In the genomic region with DNA sequence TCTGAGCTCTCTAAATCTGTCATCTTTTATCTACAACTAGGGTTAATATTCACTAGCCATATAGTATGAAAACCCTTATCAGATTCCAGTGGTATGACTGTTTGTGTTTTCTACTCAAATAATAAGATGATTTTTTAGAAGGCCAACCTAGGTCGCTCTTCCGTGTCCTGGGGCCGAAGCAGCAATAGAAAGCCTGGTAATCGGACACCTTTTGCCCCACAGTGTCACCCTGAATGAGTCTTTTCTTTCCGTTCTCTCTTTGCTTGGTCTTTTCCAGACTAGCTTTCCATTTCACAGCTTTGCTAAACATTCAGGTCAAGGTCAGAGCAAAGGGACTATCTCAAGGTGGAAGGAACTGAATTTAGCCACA, we compare ENCODE assay signal across 28 cellular contexts.
A peak's percentile ranks its signal among the peaks of the same experiment; 100 is the strongest.
DNase-seq lines count a peak whose midpoint lies in the region; ATAC-seq and TF ChIP-seq lines count a peak whose summit lies in the region.
"Had no signal": no experiment of that assay in that cellular context is flagged by ENCODE, and none has a peak within 500 bp of the region (broad histone marks: within the 10 kb centered on the region; RNA-seq: fewer than 3 reads in every experiment).

No MANE protein-coding gene starts in this region.

- no peak overlapping the region for H3K27ac Mint-ChIP-seq in activated CD4-positive, alpha-beta memory T cell treated with anti-CD3 and anti-CD28 coated beads, Interleukin-2, amount 10 ng/mL, durations not matched to agents 7 days and 5 days
- H3K27ac Mint-ChIP-seq: natural killer cell treated with Interleukin-12 subunit alpha and Interleukin-12 subunit beta and Interleukin-15 and Interleukin-18, amount 100 ng/mL, for 72 hours had no signal

- intact Hi-C loops in heart left ventricle (cut with DNase I), result loop anchor here in 1 of 10 donors (5.0 kb wide), 1 partner anchor 341 kb away; a partner anchor contains a TSS

- ATAC-seq in heart left ventricle (no peak), HG03354 (IDR thresholded peaks at IDR 0.05; ENCODE audit: poor library complexity, severe bottlenecking, unreplicated experiment) (no peak)
- ATAC-seq: gastrocnemius medialis; left lobe of liver; stimulated activated naive CD8-positive, alpha-beta T cell treated with anti-CD3 and anti-CD28 coated beads, Interleukin-15, Interleukin-2, amounts not matched to agents 100 U/mL and 50 U/mL, for 24 hours had no signal

- H3K27me3 ChIP-seq in smooth muscle cell (ENCODE audit: low read depth) (no peaks in the 10 kb centered on the region), heart left ventricle (no peaks in the 10 kb centered on the region)
- H3K27me3 ChIP-seq: esophagus muscularis mucosa, upper lobe of left lung had no signal

- H4K20me1 ChIP-seq in smooth muscle cell (ENCODE audit: low read depth), result no peaks in the 10 kb centered on the region

- H3K9me3 ChIP-seq in smooth muscle cell (replicated peaks; ENCODE audit: low read depth) (no peaks in the 10 kb centered on the region), heart left ventricle (no peaks in the 10 kb centered on the region)
- H3K9me3 ChIP-seq: esophagus muscularis mucosa, gastrocnemius medialis, HAP-1, prostate gland, upper lobe of left lung had no signal

- H3K4me3 ChIP-seq in smooth muscle cell (no peak overlapping the region), heart left ventricle (no peak overlapping the region)
- H3K4me3 ChIP-seq: esophagus muscularis mucosa, gastrocnemius medialis, HAP-1, prostate gland, skin epidermis, upper lobe of left lung had no signal

- DNase-seq in Caki2 (ENCODE audit: low read depth) (peak; percentile 79), SW480 (ENCODE audit: low spot score) (peak; percentile 33), glomerular visceral epithelial cell (ENCODE audit: extremely low spot score) (peak; percentile 33), smooth muscle cell (lab: John Stamatoyannopoulos, UW; ENCODE audit: unreplicated experiment) (no peak), heart left ventricle (no peak), NCI-H2196 (lab: John Stamatoyannopoulos, UW; ENCODE audit: unreplicated experiment) (no peak)
- DNase-seq in activated CD4-positive, alpha-beta memory T cell treated with anti-CD3 and anti-CD28 coated beads, Interleukin-2, amount 10 ng/mL, durations not matched to agents 7 days and 5 days, result no peak
- DNase-seq: activated CD4-positive, alpha-beta T cell treated with anti-CD3 and anti-CD28 coated beads for 48 hours; AML-193; COR-L47; effector CD8-positive, alpha-beta T cell; EL; gastrocnemius medialis; midbrain; NCI-H1105; NCI-H526; Right ventricle myocardium superior; stimulated activated naive CD8-positive, alpha-beta T cell treated with anti-CD3 and anti-CD28 coated beads, Interleukin-15, Interleukin-2, amounts not matched to agents 100 U/mL and 50 U/mL, for 24 hours; T-helper 1 cell; upper lobe of left lung had no signal

- H3K27ac ChIP-seq in smooth muscle cell (ENCODE audit: low read depth) (peak overlapping the region; percentile 12), heart left ventricle (no peak overlapping the region)
- H3K27ac ChIP-seq: esophagus muscularis mucosa, gastrocnemius medialis, prostate gland, upper lobe of left lung had no signal

- no peaks in the 10 kb centered on the region for H3K27me3 Mint-ChIP-seq in activated CD4-positive, alpha-beta memory T cell treated with anti-CD3 and anti-CD28 coated beads, Interleukin-2, amount 10 ng/mL, durations not matched to agents 7 days and 5 days

- no peak for TF ChIP-seq CTCF in smooth muscle cell (IDR thresholded peaks at IDR 0.05; ENCODE audit: borderline replicate concordance, insufficient read depth, poor library complexity, severe bottlenecking)
- no peak for TF ChIP-seq CTCF in heart left ventricle (IDR thresholded peaks at IDR 0.05)

- H3K4me1 Mint-ChIP-seq in activated CD4-positive, alpha-beta memory T cell treated with anti-CD3 and anti-CD28 coated beads, Interleukin-2, amount 10 ng/mL, durations not matched to agents 7 days and 5 days, result peaks cover 43% of the 10 kb centered on the region

- in situ Hi-C loops in Caki2 (cut with HindIII; ENCODE audit: low pct_unique_long_range_greater_than_20kb, low sequenced_read_pairs), result no loop called here

- no peaks in the 10 kb centered on the region for H3K36me3 Mint-ChIP-seq in activated CD4-positive, alpha-beta memory T cell treated with anti-CD3 and anti-CD28 coated beads, Interleukin-2, amount 10 ng/mL, durations not matched to agents 7 days and 5 days (ENCODE audit: low read depth)
- H3K36me3 Mint-ChIP-seq: natural killer cell treated with Interleukin-12 subunit alpha and Interleukin-12 subunit beta and Interleukin-15 and Interleukin-18, amount 100 ng/mL, for 72 hours had no signal

- H3K4me1 ChIP-seq in smooth muscle cell (ENCODE audit: low read depth) (peaks cover 19% of the 10 kb centered on the region), heart left ventricle (peaks cover 0 to 49% (median 16%) of the 10 kb centered on the region in 12 donors)
- H3K4me1 ChIP-seq: prostate gland had no signal

- H3K9ac ChIP-seq in smooth muscle cell (ENCODE audit: low read depth), result no peak overlapping the region

- no peaks in the 10 kb centered on the region for H3K79me2 ChIP-seq in smooth muscle cell (ENCODE audit: low read depth)

- H3K4me2 ChIP-seq in smooth muscle cell, result no peak overlapping the region

- WGBS in smooth muscle cell (ENCODE audit: low lambda C conversion rate), result 71% methylated on average over 5 of the region's 5 CpGs
- 89 to 94% (median 92%) methylated on average over 5 of the region's 5 CpGs for WGBS in heart left ventricle, 4 donors

- H2AFZ ChIP-seq in smooth muscle cell (ENCODE audit: low read depth), result peak overlapping the region; percentile 34

- POLR2A ChIA-PET in activated CD4-positive, alpha-beta memory T cell treated with anti-CD3 and anti-CD28 coated beads, Interleukin-2, amount 10 ng/mL, durations not matched to agents 7 days and 5 days (lab: Charles Lee), result interaction anchor here (1.3 to 4.9 kb wide), 2 partner anchors 147 to 148 kb away, joined by 5 to 34 read pairs; no protein-coding TSS in a partner anchor

- H3F3A ChIP-seq in smooth muscle cell (ENCODE audit: low read depth), result peaks cover 16% of the 10 kb centered on the region

- H3K4me3 Mint-ChIP-seq in activated CD4-positive, alpha-beta memory T cell treated with anti-CD3 and anti-CD28 coated beads, Interleukin-2, amount 10 ng/mL, durations not matched to agents 7 days and 5 days, result no peak overlapping the region
- H3K4me3 Mint-ChIP-seq: central memory CD8-positive, alpha-beta T cell; natural killer cell treated with Interleukin-12 subunit alpha and Interleukin-12 subunit beta and Interleukin-15 and Interleukin-18, amount 100 ng/mL, for 72 hours had no signal

- H3K9me3 Mint-ChIP-seq in activated CD4-positive, alpha-beta memory T cell treated with anti-CD3 and anti-CD28 coated beads, Interleukin-2, amount 10 ng/mL, durations not matched to agents 7 days and 5 days, result no peaks in the 10 kb centered on the region
- H3K9me3 Mint-ChIP-seq: central memory CD8-positive, alpha-beta T cell; natural killer cell treated with Interleukin-12 subunit alpha and Interleukin-12 subunit beta and Interleukin-15 and Interleukin-18, amount 100 ng/mL, for 72 hours had no signal

- CTCF ChIA-PET in activated CD4-positive, alpha-beta memory T cell treated with anti-CD3 and anti-CD28 coated beads, Interleukin-2, amount 10 ng/mL, durations not matched to agents 7 days and 5 days (lab: Charles Lee), result interaction anchor here (0.9 to 1.7 kb wide), 2 partner anchors 362 to 433 kb away, joined by 3 read pairs; a partner anchor contains a TSS

- H3K36me3 ChIP-seq in smooth muscle cell (ENCODE audit: low read depth), result no peaks in the 10 kb centered on the region
- H3K36me3 ChIP-seq in heart left ventricle, result no peaks in the 10 kb centered on the region
- H3K36me3 ChIP-seq: esophagus muscularis mucosa, gastrocnemius medialis, HAP-1, prostate gland, upper lobe of left lung had no signal

- TF ChIP-seq POLR2A in heart left ventricle (IDR thresholded peaks at IDR 0.05), result no peak

Comparison
In these comparisons a context has a peak if more than half of its experiments do, and no peak if none do; other contexts are left out.
1. DNase-seq: peak in Caki2 (single experiment), SW480 (single experiment) and glomerular visceral epithelial cell (single experiment); none in smooth muscle cell (single experiment), activated CD4-positive, alpha-beta memory T cell treated with anti-CD3 and anti-CD28 coated beads, Interleukin-2, amount 10 ng/mL, durations not matched to agents 7 days and 5 days (single experiment), heart left ventricle (0 of 5) and NCI-H2196 (single experiment).